Comparison of ENCODE assay signal across 9 cellular contexts in the genomic region with DNA sequence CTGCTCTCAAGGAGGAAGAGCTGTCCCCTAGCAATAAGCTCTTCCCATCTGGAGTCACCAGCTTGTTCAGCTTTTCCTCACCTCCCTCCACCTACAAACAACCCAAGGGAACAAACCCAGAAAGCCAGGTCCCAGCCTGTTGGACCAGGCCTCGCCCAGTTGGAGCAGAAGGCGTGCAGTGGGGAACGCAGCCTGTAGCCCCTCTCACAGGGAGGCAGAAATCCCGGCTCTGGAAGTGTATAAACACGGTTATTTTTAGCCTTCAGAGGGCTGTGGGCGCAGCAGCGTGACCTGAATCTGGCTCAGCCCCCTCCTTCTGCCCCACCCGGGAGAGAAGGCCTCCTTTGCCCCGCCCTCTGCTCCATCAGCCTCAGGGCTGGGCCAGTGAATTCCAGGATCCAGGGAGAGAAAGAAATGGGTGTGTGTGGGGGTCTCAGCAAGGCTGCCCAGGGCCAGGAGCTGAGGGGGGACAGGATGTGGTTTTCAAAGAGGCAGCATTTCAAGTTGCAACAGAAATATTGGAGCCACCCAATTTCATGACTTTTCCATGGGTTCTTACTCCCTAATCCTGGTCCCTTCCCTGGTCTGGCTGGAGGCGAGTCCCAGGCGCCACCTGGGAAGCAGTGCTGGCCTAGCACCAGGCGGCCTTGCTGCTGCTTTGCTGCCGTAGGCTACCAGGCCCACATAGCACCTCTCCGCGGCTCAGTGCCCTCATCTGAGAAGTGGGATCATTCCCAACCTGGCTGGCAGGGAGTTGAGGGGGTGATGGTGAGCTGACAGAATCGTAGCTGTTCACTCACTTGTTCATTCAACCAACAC. TPM values are rescaled to one million over a fixed set of nuclear protein-coding genes. Genes with fewer than 3 reads are reported as not detected.
DNase-seq lines count a peak whose midpoint lies in the region; ATAC-seq, FAIRE-seq and TF ChIP-seq lines count a peak whose summit lies in the region.
"Had no signal": no experiment of that assay in that cellular context is flagged by ENCODE, and none has a peak within 500 bp of the region (broad histone marks: within the 10 kb centered on the region; RNA-seq: fewer than 3 reads in every experiment).

No MANE protein-coding gene starts in this region.

- peak; percentile 84 for DNase-seq in D721Med (ENCODE audit: insufficient read length, low spot score)
- DNase-seq in RCC 7860 (ENCODE audit: low spot score), result peak; percentile 22
- DNase-seq in fibroblast of villous mesenchyme (ENCODE audit: low read depth), result peak; percentile 78
- DNase-seq in osteocyte (ENCODE audit: extremely low spot score, unreplicated experiment), result peak; percentile 87
- DNase-seq in CD1c-positive myeloid dendritic cell (ENCODE audit: extremely low spot score), result no peak
- DNase-seq in activated CD4-positive, alpha-beta T cell treated with anti-CD3 and anti-CD28 coated beads for 48 hours, result no peak
- no peak for DNase-seq in activated CD4-positive, CD25-positive, alpha-beta regulatory T cell treated with anti-CD3 and anti-CD28 coated beads, Interleukin-2, amount 50 U/mL, for 72 hours
- DNase-seq: activated T-cell treated with anti-CD3 and anti-CD28 coated beads, Interleukin-2, amount 50 U/mL, for 4 hours had no signal

- no peak overlapping the region for H3K4me3 Mint-ChIP-seq in osteocyte (ENCODE audit: unreplicated experiment)
- H3K4me3 Mint-ChIP-seq: activated T-cell treated with anti-CD3 and anti-CD28 coated beads, Interleukin-2, amount 50 U/mL, for 4 hours had no signal

- H3K27ac Mint-ChIP-seq in osteocyte (ENCODE audit: unreplicated experiment), result peak overlapping the region; percentile 97

- peaks cover 70% of the 10 kb centered on the region for H3K4me1 Mint-ChIP-seq in osteocyte (ENCODE audit: unreplicated experiment)

- TF ChIP-seq CTCF in D721Med (IDR thresholded peaks at IDR 0.05; ENCODE audit: insufficient read depth, missing control alignments) (no peak), fibroblast of villous mesenchyme (IDR thresholded peaks at IDR 0.05; ENCODE audit: insufficient read depth, low read depth, low read length) (peak; percentile 17), osteocyte (IDR thresholded peaks at IDR 0.05) (peak; percentile 17)

- no peaks in the 10 kb centered on the region for H3K9me3 Mint-ChIP-seq in osteocyte (ENCODE audit: unreplicated experiment)
- H3K9me3 Mint-ChIP-seq: activated T-cell treated with anti-CD3 and anti-CD28 coated beads, Interleukin-2, amount 50 U/mL, for 4 hours had no signal

- no peak for FAIRE-seq in D721Med (lab: Jason Lieb, UNC)
- no peak for FAIRE-seq in RCC 7860 (lab: Jason Lieb, UNC)

- no peaks in the 10 kb centered on the region for H3K27me3 Mint-ChIP-seq in osteocyte (ENCODE audit: unreplicated experiment)

- no peak for ATAC-seq in GM19035 (IDR thresholded peaks at IDR 0.05; ENCODE audit: unreplicated experiment)

- H3K4me3 ChIP-seq in fibroblast of villous mesenchyme (ENCODE audit: low read depth, low read length), result no peak overlapping the region

- H3K36me3 Mint-ChIP-seq in osteocyte (ENCODE audit: unreplicated experiment), result no peaks in the 10 kb centered on the region

RNA-seq across cellular contexts. Expression of a gene that starts 33.5 kb away (rescaled TPM):
- total RNA-seq in fibroblast of villous mesenchyme, result 23.3 and 30.9 TPM in 2 replicates
- total RNA-seq in osteocyte, result 90.5 and 96.0 TPM in 2 replicates

Comparison
In these comparisons a context has a peak if more than half of its experiments do, and no peak if none do; other contexts are left out.
1. DNase-seq: peak in D721Med (single experiment), RCC 7860 (single experiment), fibroblast of villous mesenchyme (single experiment) and osteocyte (single experiment); none in CD1c-positive myeloid dendritic cell (single experiment), activated CD4-positive, alpha-beta T cell treated with anti-CD3 and anti-CD28 coated beads for 48 hours (single experiment) and activated CD4-positive, CD25-positive, alpha-beta regulatory T cell treated with anti-CD3 and anti-CD28 coated beads, Interleukin-2, amount 50 U/mL, for 72 hours (single experiment).